In the genomic region with DNA sequence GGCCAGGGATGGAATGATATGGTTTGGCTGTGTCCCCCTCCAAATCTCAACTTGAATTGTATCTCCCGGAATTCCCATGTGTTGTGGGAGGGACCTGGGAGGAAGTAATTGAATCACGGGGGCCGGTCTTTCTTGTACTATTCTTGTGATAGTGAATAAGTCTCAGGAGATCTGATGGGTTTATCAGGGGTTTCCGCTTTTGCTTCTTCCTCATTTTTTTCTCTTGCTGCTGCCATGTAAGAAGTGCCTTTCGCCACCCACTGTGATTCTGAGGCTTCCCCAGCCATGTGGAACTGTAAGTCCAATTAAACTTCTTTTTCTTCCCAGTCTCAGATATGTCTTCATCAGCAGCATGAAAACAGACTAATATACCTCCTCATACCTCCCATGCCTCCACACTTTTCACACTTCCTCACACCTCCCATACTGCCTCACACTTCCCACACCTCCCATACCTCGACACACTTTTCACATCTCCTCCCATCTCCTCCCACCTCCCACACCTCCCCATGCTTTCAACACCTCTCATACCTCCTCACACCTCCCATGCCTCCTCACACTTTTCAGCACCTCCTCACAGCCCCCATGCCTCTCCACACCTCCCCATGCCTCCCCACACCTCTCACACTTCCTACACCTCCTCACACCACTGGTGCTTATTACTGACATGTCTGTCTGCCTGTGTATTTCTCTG, we compare ENCODE assay signal across 1 cellular context.
TF ChIP-seq lines count a peak whose summit lies in the region.

No MANE protein-coding gene starts in this region.

TF ChIP-seq in HEK293, 187 proteins besides CTCF, POLR2A, EP300 and RAD21 (continued from another document):
- TF ChIP-seq ZNF18 (tag by site-specific recombination; IDR thresholded peaks at IDR 0.05) (peak; percentile 93), ZNF658 (tag by site-specific recombination; IDR thresholded peaks at IDR 0.05) (0 out of 2 replicates have a peak, but pooled peaks have one; percentile 50), ZNF114 (tag by site-specific recombination; IDR thresholded peaks at IDR 0.05) (0 out of 2 replicates have a peak, but pooled peaks have one; percentile 66), ZNF776 (tag by site-specific recombination; IDR thresholded peaks at IDR 0.05; ENCODE audit: borderline replicate concordance) (0 out of 2 replicates have a peak, but pooled peaks have one; percentile 55), ZNF155 (tag by site-specific recombination; IDR thresholded peaks at IDR 0.05) (no peak), ZNF157 (tag by site-specific recombination; IDR thresholded peaks at IDR 0.05) (0 out of 2 replicates have a peak, but pooled peaks have one; percentile 18), ZNF747 (tag by site-specific recombination; IDR thresholded peaks at IDR 0.05) (0 out of 2 replicates have a peak, but pooled peaks have one; percentile 56), EGR2 (tag by site-specific recombination; IDR thresholded peaks at IDR 0.05; ENCODE audit: low read depth) (peak; percentile 100)
